Comparison of ENCODE assay signal across 27 cellular contexts in genomic region chr2:172849519-172850217, GRCh38.
"Had no signal": no experiment of that assay in that cellular context is flagged by ENCODE, and none has a peak within 500 bp of the region (broad histone marks: within the 10 kb centered on the region; RNA-seq: fewer than 3 reads in every experiment).

No MANE protein-coding gene starts in this region.

- ATAC-seq: activated CD8-positive, alpha-beta T cell treated with anti-CD3 and anti-CD28 coated beads, Interleukin-2, amount 10 ng/mL, durations not matched to agents 7 days and 5 days; activated T-cell treated with anti-CD3 and anti-CD28 coated beads, Interleukin-2, amount 50 U/mL, for 4 hours; T-helper 17 cell had no signal

- H3K9me3 ChIP-seq: Peyer's patch, SJSA1 had no signal

- H3K36me3 Mint-ChIP-seq: activated naive CD4-positive, alpha-beta T cell treated with anti-CD3 and anti-CD28 coated beads, Interleukin-2, amount 10 ng/mL, durations not matched to agents 7 days and 5 days; activated naive CD8-positive, alpha-beta T cell treated with anti-CD3 and anti-CD28 coated beads for 36 hours had no signal

- H3K27me3 ChIP-seq: Peyer's patch, SJSA1 had no signal

- H3K27me3 Mint-ChIP-seq: T-helper 17 cell had no signal

- H3K4me3 ChIP-seq: Peyer's patch, SJSA1 had no signal

- H3K27ac Mint-ChIP-seq: activated CD8-positive, alpha-beta T cell treated with anti-CD3 and anti-CD28 coated beads, Interleukin-2, amount 10 ng/mL, durations not matched to agents 7 days and 5 days; activated naive CD4-positive, alpha-beta T cell treated with anti-CD3 and anti-CD28 coated beads, Interleukin-2, amount 10 ng/mL, durations not matched to agents 7 days and 5 days; activated naive CD8-positive, alpha-beta T cell treated with anti-CD3 and anti-CD28 coated beads for 36 hours; activated T-helper 2 cell treated with anti-CD3 and anti-CD28 coated beads, Interferon-gamma antibody, Interleukin-2, Interleukin-4, amounts not matched to agents 10 μg/mL and 5 μg/mL and 100 μg/mL, durations not matched to agents 14 hours and 24 hours and 36 hours; T-helper 17 cell had no signal

- H3K4me1 ChIP-seq: Peyer's patch, SJSA1 had no signal

- H3K4me1 Mint-ChIP-seq: activated naive CD4-positive, alpha-beta T cell treated with anti-CD3 and anti-CD28 coated beads, Interleukin-2, amount 10 ng/mL, durations not matched to agents 7 days and 5 days; activated naive CD8-positive, alpha-beta T cell treated with anti-CD3 and anti-CD28 coated beads for 36 hours; T-helper 17 cell had no signal

- DNase-seq: activated CD4-positive, alpha-beta T cell treated with anti-CD3 and anti-CD28 coated beads for 4 hours; activated CD4-positive, alpha-beta T cell treated with anti-CD3 and anti-CD28 coated beads, Interleukin-2, amount 50 U/mL, for 4 hours; activated CD8-positive, alpha-beta T cell treated with anti-CD3 and anti-CD28 coated beads, Interleukin-2, amount 10 ng/mL, durations not matched to agents 7 days and 5 days; activated gamma-delta T cell treated with Interleukin-2 at 50 U/mL for 16 hours; activated naive CD4-positive, alpha-beta T cell treated with anti-CD3 and anti-CD28 coated beads, Interleukin-2, amount 10 ng/mL, durations not matched to agents 7 days and 5 days; activated naive CD8-positive, alpha-beta T cell treated with anti-CD3 and anti-CD28 coated beads for 36 hours; activated T-cell treated with anti-CD3 and anti-CD28 coated beads, Interleukin-2, amount 50 U/mL, for 4 hours; caudate nucleus; Kasumi-1; KBM-7; NCI-H1092; NCI-H1417; NCI-H2029; NCI-H2107; NCI-H2171 treated with DMSO at 0.1 percent for 48 hours; NCI-H345; NCI-H510A; NCI-H526 treated with DMSO at 0.1 percent for 48 hours; NK-92 treated with Interleukin-12 subunit alpha and Interleukin-12 subunit beta, amount 100 ng/mL, for 24 hours; Peyer's patch; SHP77; T-helper 17 cell; T-helper 9 cell; WERI-Rb-1 had no signal

- H3K9me3 Mint-ChIP-seq: activated naive CD4-positive, alpha-beta T cell treated with anti-CD3 and anti-CD28 coated beads, Interleukin-2, amount 10 ng/mL, durations not matched to agents 7 days and 5 days had no signal

- H3K4me3 Mint-ChIP-seq: activated CD8-positive, alpha-beta T cell treated with anti-CD3 and anti-CD28 coated beads, Interleukin-2, amount 10 ng/mL, durations not matched to agents 7 days and 5 days; activated naive CD4-positive, alpha-beta T cell treated with anti-CD3 and anti-CD28 coated beads, Interleukin-2, amount 10 ng/mL, durations not matched to agents 7 days and 5 days; activated naive CD8-positive, alpha-beta T cell treated with anti-CD3 and anti-CD28 coated beads for 36 hours; activated T-cell treated with anti-CD3 and anti-CD28 coated beads, Interleukin-2, amount 50 U/mL, for 4 hours; T-helper 17 cell had no signal

- H3K27ac ChIP-seq: Peyer's patch, RWPE1, SJSA1, WERI-Rb-1 had no signal

- H3K36me3 ChIP-seq: Peyer's patch, SJSA1, WERI-Rb-1 had no signal
